Comparison of ENCODE assay signal across 8 cellular contexts in genomic region chr6:36735110-36735971, GRCh38. TPM values are rescaled to one million over a fixed set of nuclear protein-coding genes. Genes with fewer than 3 reads are reported as not detected.
DNase-seq lines count a peak whose midpoint lies in the region; ATAC-seq and TF ChIP-seq lines count a peak whose summit lies in the region.

No MANE protein-coding gene starts in this region.

- WGBS in urinary bladder: 8% methylated on average over 23 of the region's 23 CpGs

- H3K9me3 Mint-ChIP-seq in chondrocyte (ENCODE audit: low read depth): no peaks in the 10 kb centered on the region
- H3K9me3 Mint-ChIP-seq in memory B cell: no peaks in the 10 kb centered on the region

- no peaks in the 10 kb centered on the region for H3K36me3 ChIP-seq in urinary bladder (ENCODE audit: insufficient read depth)

- H3K4me1 ChIP-seq in urinary bladder (ENCODE audit: insufficient read depth): no peaks in the 10 kb centered on the region

- no peaks in the 10 kb centered on the region for H3K36me3 Mint-ChIP-seq in chondrocyte (ENCODE audit: low read depth)
- peaks cover 4% of the 10 kb centered on the region for H3K36me3 Mint-ChIP-seq in memory B cell

- H3K27me3 Mint-ChIP-seq in chondrocyte (ENCODE audit: low read depth) (no peaks in the 10 kb centered on the region), memory B cell (no peaks in the 10 kb centered on the region)

- ATAC-seq in memory B cell (ENCODE audit: low read depth) (peak; percentile 97), GM18520 (IDR thresholded peaks at IDR 0.05; ENCODE audit: unreplicated experiment) (no peak)

- no peak overlapping the region for H3K4me3 ChIP-seq in urinary bladder (ENCODE audit: low read depth, low read length)

- 0 out of 3 replicates have a peak, but pooled peaks have one; percentile 12 for TF ChIP-seq CTCF in GM12872 (IDR thresholded peaks at IDR 0.05; ENCODE audit: insufficient read depth, low read depth, low read length)
- no peak for TF ChIP-seq CTCF in chondrocyte (IDR thresholded peaks at IDR 0.05)

- peak overlapping the region; percentile 28 for H3K27ac ChIP-seq in urinary bladder (ENCODE audit: low read depth)

- H3K27ac Mint-ChIP-seq in chondrocyte (ENCODE audit: unreplicated experiment) (peak overlapping the region; percentile 5), memory B cell (peak overlapping the region; percentile 42)

- H3K4me1 Mint-ChIP-seq in chondrocyte (ENCODE audit: low read depth) (peaks cover 13% of the 10 kb centered on the region), memory B cell (peaks cover 34% of the 10 kb centered on the region)

- peak; percentile 78 for DNase-seq in NOMO-1 treated with dmso at 0.1 percent for 144 hours (lab: John Stamatoyannopoulos, UW; ENCODE audit: unreplicated experiment)
- DNase-seq in chondrocyte (ENCODE audit: low spot score): no peak
- DNase-seq in memory B cell (ENCODE audit: low spot score in 2 of 2): no peak
- DNase-seq in SW480 (ENCODE audit: low spot score): no peak
- no peak for DNase-seq in RPMI8226

- no peak overlapping the region for H3K4me3 Mint-ChIP-seq in chondrocyte (ENCODE audit: unreplicated experiment)
- H3K4me3 Mint-ChIP-seq in memory B cell: peak overlapping the region; percentile 72

RNA-seq across cellular contexts. Expression of gene RAB44, which starts 37.7 kb away (rescaled TPM):
- not detected in 3 replicates for total RNA-seq in chondrocyte
- 0.26 TPM for total RNA-seq in urinary bladder
- 0.68 TPM for polyA plus RNA-seq in urinary bladder

RNA-seq across cellular contexts. Expression of gene CDKN1A, which starts 56.8 kb away (rescaled TPM):
- total RNA-seq in chondrocyte (230 to 303 TPM (median 301 TPM) in 3 replicates), urinary bladder (27.4 TPM)
- polyA plus RNA-seq in urinary bladder: 127 TPM
